8 cellular contexts compared by ENCODE assay signal in genomic region chr19:39843919-39844793, GRCh38. TPM values are rescaled to one million over a fixed set of nuclear protein-coding genes. Genes with fewer than 3 reads are reported as not detected.
A peak's percentile ranks its signal among the peaks of the same experiment; 100 is the strongest.
DNase-seq lines count a peak whose midpoint lies in the region; ATAC-seq and TF ChIP-seq lines count a peak whose summit lies in the region.

No MANE protein-coding gene starts in this region.

- H3K9me3 Mint-ChIP-seq in natural killer cell = no peaks in the 10 kb centered on the region

- CTCF ChIA-PET in RWPE1 (lab: Yijun Ruan, JAX) = interaction anchor here (0.5 to 2.3 kb wide), 11 partner anchors 10 to 605 kb away, joined by 3 to 12 read pairs (median 4); partner anchors contain the start of genes DYRK1B and PSMC4

- peak overlapping the region; percentile 92 for H3K4me3 Mint-ChIP-seq in natural killer cell

- intact Hi-C loops in natural killer cell (cut with micrococcal nuclease) = loop anchor here (1.0 to 2.0 kb wide), 3 partner anchors 51 to 293 kb away; no protein-coding TSS in a partner anchor

- H3K36me3 ChIP-seq in duodenal mucosa (ENCODE audit: control insufficient read depth in 1 of 2, insufficient read depth in 2 of 2, low read length in 2 of 2) = peaks cover 8 to 12% of the 10 kb centered on the region in 2 donors

- peaks cover 48% of the 10 kb centered on the region in 2 donors for H3K4me1 Mint-ChIP-seq in natural killer cell

- H3K9me3 ChIP-seq in duodenal mucosa (ENCODE audit: control insufficient read depth in 1 of 2, low read length in 2 of 2) = no peaks in the 10 kb centered on the region

- TF ChIP-seq CTCF in RWPE1 (conservative IDR thresholded peaks at IDR 0.05; ENCODE audit: low read depth) (peak; percentile 79), natural killer cell (IDR thresholded peaks at IDR 0.05) (peak; percentile 73)

- H3K27ac Mint-ChIP-seq in natural killer cell = peak overlapping the region; percentile 92 to 94

- no peak overlapping the region for H3K4me3 ChIP-seq in duodenal mucosa (ENCODE audit: low read depth in 1 of 2, low read length in 2 of 2)

- DNase-seq in NCI-H2081 (lab: John Stamatoyannopoulos, UW) (peak; percentile 21 to 24), NCI-H2081 treated with DMSO at 0.1 percent for 48 hours (lab: John Stamatoyannopoulos, UW) (no peak), HS-5 (ENCODE audit: low read depth) (peak; percentile 22), RWPE1 (ENCODE audit: low spot score) (no peak), natural killer cell (no peak)

- H3K27ac ChIP-seq in RWPE1 = no peak overlapping the region
- no peak overlapping the region for H3K27ac ChIP-seq in duodenal mucosa (ENCODE audit: low read depth, low read length)

- H3K27me3 ChIP-seq in duodenal mucosa (ENCODE audit: control insufficient read depth in 1 of 2, insufficient read depth in 2 of 2, low read length in 2 of 2) = no peaks in the 10 kb centered on the region

- peaks cover 35 to 41% of the 10 kb centered on the region in 2 donors for H3K4me1 ChIP-seq in duodenal mucosa (ENCODE audit: control insufficient read depth in 1 of 2, insufficient read depth in 2 of 2, low read length in 2 of 2)

- H3K9ac ChIP-seq in duodenal mucosa (ENCODE audit: low read depth in 1 of 2, low read length in 2 of 2) = peak overlapping the region; percentile 17 to 92

- ATAC-seq in natural killer cell = no peak
- no peak for ATAC-seq in HG02571 (IDR thresholded peaks at IDR 0.05; ENCODE audit: unreplicated experiment)
- ATAC-seq in HG02870 (IDR thresholded peaks at IDR 0.05; ENCODE audit: unreplicated experiment) = no peak

- H3K27me3 Mint-ChIP-seq in natural killer cell (ENCODE audit: low read depth in 2 of 2) = peaks cover 0 to 3% of the 10 kb centered on the region in 2 donors

- POLR2A ChIA-PET in RWPE1 (lab: Yijun Ruan, JAX; ENCODE audit: low non-redundant PET) = no interaction called here

- H3K36me3 Mint-ChIP-seq in natural killer cell = no peaks in the 10 kb centered on the region

RNA-seq across cellular contexts. Expression of gene FBL, which starts 2.0 kb away (rescaled TPM):
- 100 to 1,000 TPM; 181 to 213 (median 201) TPM for total RNA-seq in natural killer cell

RNA-seq across cellular contexts. Expression of gene DYRK1B, which starts 10.2 kb away (rescaled TPM):
- total RNA-seq in natural killer cell = 10 to 100 TPM; 27.5 to 54.2 (median 43.8) TPM

Comparison
In these comparisons a context has a peak if more than half of its experiments do, and no peak if none do; other contexts are left out.
1. DNase-seq: peak in NCI-H2081 (2 of 2) and HS-5 (single experiment); none in NCI-H2081 treated with DMSO at 0.1 percent for 48 hours (single experiment), RWPE1 (single experiment) and natural killer cell (single experiment).